ENCODE assay signal across 8 cellular contexts in the genomic region with DNA sequence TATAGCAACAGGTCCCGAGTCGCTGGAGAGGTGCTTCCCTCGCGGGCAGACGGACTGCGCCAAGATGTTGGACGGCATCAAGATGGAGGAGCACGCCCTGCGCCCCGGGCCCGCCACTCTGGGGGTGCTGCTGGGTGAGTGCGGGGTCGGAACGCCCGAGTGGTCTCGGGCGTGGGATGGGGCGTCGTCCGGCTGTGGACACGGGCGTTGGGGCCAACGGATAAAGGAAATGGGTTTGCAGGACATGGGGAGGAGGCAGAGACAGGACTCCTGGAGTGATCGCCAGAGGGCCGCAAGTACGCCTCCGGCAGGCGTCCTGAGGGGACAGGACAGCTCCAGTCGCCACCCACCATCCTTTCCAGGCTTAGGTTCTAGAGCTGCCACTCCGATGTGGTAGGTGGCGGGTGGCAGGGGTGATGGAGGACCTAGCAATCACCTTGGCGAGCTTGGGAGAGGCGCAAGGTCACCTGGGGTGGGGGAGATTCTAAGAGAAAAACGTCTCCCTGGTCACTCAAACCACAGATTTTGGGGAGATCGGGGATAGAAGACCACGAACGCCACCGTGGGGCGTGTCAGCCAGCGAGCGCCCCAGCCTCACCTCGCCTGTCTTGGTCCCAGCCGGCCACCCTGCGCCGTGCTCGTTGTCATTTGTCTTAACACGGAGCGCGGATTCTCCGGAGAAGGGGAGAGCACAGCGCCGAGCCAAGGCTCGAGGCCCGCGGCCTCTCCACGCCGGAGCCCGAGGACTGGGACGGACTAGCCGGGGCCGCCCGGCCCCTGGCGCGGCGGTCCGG. TPM values are rescaled to one million over a fixed set of nuclear protein-coding genes. Genes with fewer than 3 reads are reported as not detected.
DNase-seq lines count a peak whose midpoint lies in the region; ATAC-seq and TF ChIP-seq lines count a peak whose summit lies in the region.

No MANE protein-coding gene starts in this region.

- H3K4me1 ChIP-seq in GM23338 (ENCODE audit: insufficient read depth) (peaks cover 55% of the 10 kb centered on the region), mammary epithelial cell (ENCODE audit: insufficient read depth, low read length) (peaks cover 43% of the 10 kb centered on the region), neural progenitor cell (peaks cover 64% of the 10 kb centered on the region), OCI-LY7 (ENCODE audit: insufficient read depth, low read length, poor library complexity, severe bottlenecking) (no peaks in the 10 kb centered on the region)

- peak overlapping the region; percentile 85; the same call in 1 of the 2 replicates for H3K4me2 ChIP-seq in GM23338
- peak overlapping the region; percentile 97 for H3K4me2 ChIP-seq in mammary epithelial cell (ENCODE audit: insufficient read depth, low read depth, low read length)
- H3K4me2 ChIP-seq in neural progenitor cell, result peak overlapping the region; percentile 71
- no peak overlapping the region for H3K4me2 ChIP-seq in OCI-LY7 (ENCODE audit: low read length)

- no peaks in the 10 kb centered on the region for H3K36me3 ChIP-seq in GM23338 (ENCODE audit: insufficient read depth)
- no peaks in the 10 kb centered on the region for H3K36me3 ChIP-seq in mammary epithelial cell (ENCODE audit: insufficient read depth, low read length)
- H3K36me3 ChIP-seq in neural progenitor cell, result no peaks in the 10 kb centered on the region
- no peaks in the 10 kb centered on the region for H3K36me3 ChIP-seq in OCI-LY7 (ENCODE audit: insufficient read depth, low read length)

- H3K27ac ChIP-seq in CD4-positive, alpha-beta T cell (ENCODE audit: low read depth, low read length), result no peak overlapping the region
- H3K27ac ChIP-seq in GM23338 (ENCODE audit: low read depth), result no peak overlapping the region
- H3K27ac ChIP-seq in mammary epithelial cell (ENCODE audit: insufficient read depth, low read depth, low read length), result peak overlapping the region; percentile 67
- no peak overlapping the region for H3K27ac ChIP-seq in neural progenitor cell
- H3K27ac ChIP-seq in OCI-LY7 (ENCODE audit: low read depth, low read length, poor library complexity, severe bottlenecking), result no peak overlapping the region

- H3K4me3 Mint-ChIP-seq in CD4-positive, alpha-beta T cell, result peak overlapping the region; percentile 76
- H3K4me3 Mint-ChIP-seq in GM23338 (peak overlapping the region; percentile 69), neural progenitor cell (peak overlapping the region; percentile 93)

- H3K4me1 Mint-ChIP-seq in CD4-positive, alpha-beta T cell (ENCODE audit: low read depth), result peaks cover 28% of the 10 kb centered on the region
- H3K4me1 Mint-ChIP-seq in GM23338 (peaks cover 54% of the 10 kb centered on the region), neural progenitor cell (peaks cover 56% of the 10 kb centered on the region)

- in situ Hi-C loops in mammary epithelial cell (cut with MboI; ENCODE audit: low sequenced_read_pairs in 2 of 2), result loop anchor here (5.0 kb wide), 2 partner anchors 78 to 173 kb away; no protein-coding TSS in a partner anchor

- H4K20me1 ChIP-seq in GM23338 (replicated peaks; ENCODE audit: insufficient read depth) (peaks cover 10% of the 10 kb centered on the region; the same call in 1 of the 2 replicates), mammary epithelial cell (ENCODE audit: insufficient read depth, low read length) (no peaks in the 10 kb centered on the region), neural progenitor cell (ENCODE audit: low read depth) (peaks cover 83% of the 10 kb centered on the region), OCI-LY7 (ENCODE audit: insufficient read depth, low read length) (no peaks in the 10 kb centered on the region)

- POLR2A ChIA-PET in CD4-positive, alpha-beta T cell (lab: Charles Lee), result interaction anchor here (0.6 kb wide), 1 partner anchor 228 kb away, joined by 3 read pairs; no protein-coding TSS in a partner anchor
- POLR2A ChIA-PET in OCI-LY7 (lab: Charles Lee), result interaction anchor here (0.6 kb wide), 1 partner anchor 142 kb away, joined by 4 read pairs; no protein-coding TSS in a partner anchor

- no peaks in the 10 kb centered on the region for H3K9me2 ChIP-seq in GM23338 (ENCODE audit: insufficient read depth)
- no peaks in the 10 kb centered on the region for H3K9me2 ChIP-seq in OCI-LY7 (ENCODE audit: insufficient read depth, low read length)

- dilution Hi-C loops in mammary epithelial cell (cut with HindIII; ENCODE audit: low sequenced_read_pairs), result loop anchor here (25.0 kb wide), 1 partner anchor 173 kb away; no protein-coding TSS in a partner anchor

- no peaks in the 10 kb centered on the region for H3K9me3 ChIP-seq in CD4-positive, alpha-beta T cell (ENCODE audit: control insufficient read depth, low read length)
- H3K9me3 ChIP-seq in mammary epithelial cell (replicated peaks; ENCODE audit: insufficient read depth, low read length), result no peaks in the 10 kb centered on the region
- H3K9me3 ChIP-seq in neural progenitor cell (ENCODE audit: low read depth), result no peaks in the 10 kb centered on the region
- H3K9me3 ChIP-seq in OCI-LY7 (ENCODE audit: low read length), result no peaks in the 10 kb centered on the region

- intact Hi-C loops in CD4-positive, alpha-beta T cell (cut with DNase I, micrococcal nuclease), result loop anchor here in 1 of 2 experiments (5.0 to 10.0 kb wide), 2 partner anchors 80 to 168 kb away; no protein-coding TSS in a partner anchor
- intact Hi-C loops in mammary epithelial cell (cut with micrococcal nuclease) (loop anchor here (5.0 kb wide), 1 partner anchor 112 kb away; no protein-coding TSS in a partner anchor), OCI-LY7 (cut with micrococcal nuclease; ENCODE audit: unreplicated experiment) (loop anchor here (5.0 kb wide), 1 partner anchor 168 kb away; no protein-coding TSS in a partner anchor)

- H3K36me3 Mint-ChIP-seq in CD4-positive, alpha-beta T cell (ENCODE audit: low read depth), result no peaks in the 10 kb centered on the region
- H3K36me3 Mint-ChIP-seq in GM23338 (ENCODE audit: low read depth) (no peaks in the 10 kb centered on the region), neural progenitor cell (peaks cover 3% of the 10 kb centered on the region)

- 4% methylated on average over 15 of the region's 66 CpGs for WGBS in mammary epithelial cell (ENCODE audit: low coverage, missing lambda C conversion rate)

- H3K9me3 Mint-ChIP-seq in CD4-positive, alpha-beta T cell, result no peaks in the 10 kb centered on the region
- H3K9me3 Mint-ChIP-seq in GM23338 (peaks cover 3% of the 10 kb centered on the region; the same call in 1 of the 3 replicates), neural progenitor cell (no peaks in the 10 kb centered on the region)

- no peak for TF ChIP-seq CTCF in CD4-positive, alpha-beta T cell (IDR thresholded peaks at IDR 0.05)
- no peak for TF ChIP-seq CTCF in GM23338 (conservative IDR thresholded peaks at IDR 0.05; ENCODE audit: low read depth in 2 of 2)
- no peak for TF ChIP-seq CTCF in mammary epithelial cell (conservative IDR thresholded peaks at IDR 0.05 in 1 of 2, IDR thresholded peaks at IDR 0.05 in 1 of 2; ENCODE audit: extremely low read depth in 1 of 2, insufficient read depth in 1 of 2, low read depth in 1 of 2, low read length in 2 of 2)
- no peak for TF ChIP-seq CTCF in neural progenitor cell (IDR thresholded peaks at IDR 0.05)
- no peak for TF ChIP-seq CTCF in OCI-LY7 (conservative IDR thresholded peaks at IDR 0.05; ENCODE audit: low read length)

- H3K4me3 ChIP-seq in GM23338, result peak overlapping the region; percentile 50; the same call in 1 of the 2 replicates
- peak overlapping the region; percentile 49 to 78 (median 66) for H3K4me3 ChIP-seq in mammary epithelial cell (replicated peaks in 1 of 3; ENCODE audit: insufficient read depth in 1 of 3, low read depth in 2 of 3, low read length in 3 of 3)
- H3K4me3 ChIP-seq in neural progenitor cell, result no peak overlapping the region
- H3K4me3 ChIP-seq in OCI-LY7 (ENCODE audit: low read depth, low read length, poor library complexity, severe bottlenecking), result no peak overlapping the region

- H3K79me2 ChIP-seq in GM23338 (replicated peaks; ENCODE audit: insufficient read depth) (no peaks in the 10 kb centered on the region), mammary epithelial cell (ENCODE audit: insufficient read depth, low read length) (peaks cover 60% of the 10 kb centered on the region), neural progenitor cell (ENCODE audit: low read depth) (no peaks in the 10 kb centered on the region), OCI-LY7 (ENCODE audit: insufficient read depth, low read depth, low read length) (no peaks in the 10 kb centered on the region)

- CTCF ChIA-PET in CD4-positive, alpha-beta T cell (lab: Charles Lee), result no interaction called here
- CTCF ChIA-PET in mammary epithelial cell (lab: Charles Lee; ENCODE audit: low non-redundant PET) (interaction anchor here (0.6 kb wide), 1 partner anchor 76 kb away, joined by 7 read pairs; no protein-coding TSS in a partner anchor), OCI-LY7 (lab: Charles Lee; ENCODE audit: unreplicated experiment) (no interaction called here)

- no peak for ATAC-seq in CD4-positive, alpha-beta T cell (ENCODE audit: poor library complexity)
- ATAC-seq in GM23338 (no peak), HG02588 (IDR thresholded peaks at IDR 0.05; ENCODE audit: unreplicated experiment) (no peak)

- DNase-seq in CD4-positive, alpha-beta T cell, result no peak
- peak; percentile 52 for DNase-seq in GM23338 (ENCODE audit: low spot score)
- DNase-seq in mammary epithelial cell, result peak; percentile 60
- no peak for DNase-seq in neural progenitor cell (ENCODE audit: low spot score)
- no peak for DNase-seq in CD1c-positive myeloid dendritic cell (ENCODE audit: extremely low spot score)
- DNase-seq in OCI-LY7 (ENCODE audit: low spot score), result no peak
- DNase-seq in activated CD4-positive, CD25-positive, alpha-beta regulatory T cell (lab: John Stamatoyannopoulos, UW), result no peak

- peaks cover 21% of the 10 kb centered on the region for H3F3A ChIP-seq in GM23338 (replicated peaks; ENCODE audit: low read depth)
- H3F3A ChIP-seq in neural progenitor cell (ENCODE audit: low read depth), result peaks cover 50% of the 10 kb centered on the region

- H3K9ac ChIP-seq in mammary epithelial cell (ENCODE audit: insufficient read depth, low read length), result peak overlapping the region; percentile 24
- H3K9ac ChIP-seq in neural progenitor cell, result no peak overlapping the region

- peaks cover 71% of the 10 kb centered on the region for H3K27me3 Mint-ChIP-seq in CD4-positive, alpha-beta T cell
- peaks cover 91% of the 10 kb centered on the region for H3K27me3 Mint-ChIP-seq in GM23338 (ENCODE audit: insufficient read depth, low read depth, poor library complexity)
- H3K27me3 Mint-ChIP-seq in neural progenitor cell (ENCODE audit: insufficient read depth, low read depth), result peaks cover 68% of the 10 kb centered on the region

- BruUV-seq in mammary epithelial cell (replicated peaks; lab: Mats Ljungman, UMichigan), result no TSS peak
- BruUV-seq in OCI-LY7 (replicated peaks; lab: Mats Ljungman, UMichigan), result no TSS peak

- no peak overlapping the region for H3K27ac Mint-ChIP-seq in CD4-positive, alpha-beta T cell
- H3K27ac Mint-ChIP-seq in GM23338 (no peak overlapping the region), neural progenitor cell (peak overlapping the region; percentile 76)

- H2AFZ ChIP-seq in GM23338 (0 out of 2 replicates have a peak overlapping the region, but pooled peaks have one; percentile 38), mammary epithelial cell (ENCODE audit: low read depth, low read length) (peak overlapping the region; percentile 78), neural progenitor cell (replicated peaks) (no peak overlapping the region), OCI-LY7 (ENCODE audit: low read length) (no peak overlapping the region)

- H3K27me3 ChIP-seq in CD4-positive, alpha-beta T cell (ENCODE audit: control insufficient read depth, insufficient read depth, low read length), result peaks cover 86% of the 10 kb centered on the region
- H3K27me3 ChIP-seq in GM23338 (ENCODE audit: insufficient read depth) (peaks cover 94% of the 10 kb centered on the region), mammary epithelial cell (ENCODE audit: insufficient read depth, low read length) (no peaks in the 10 kb centered on the region), neural progenitor cell (peaks cover 99% of the 10 kb centered on the region)

RNA-seq across cellular contexts. Expression of a gene that starts 0.9 kb away (rescaled TPM):
- total RNA-seq in CD4-positive, alpha-beta T cell, result not detected
- total RNA-seq in GM23338 (2014; rRNA removed; shearing (Covaris generic)), result 0.21 TPM in 1 of 2 replicates, not detected in the other
- polyA plus RNA-seq in GM23338 (2016; fragmentation: Nextera tagmentation; extraction: Ambion mirVana) (0.05 and 0.08 TPM in 2 replicates), mammary epithelial cell (5.3 TPM)
- total RNA-seq in mammary epithelial cell (10 to 100 TPM; 11.2 to 19.2 TPM), neural progenitor cell (ENCODE audit: low replicate concordance) (0.19 and 0.50 TPM in 2 replicates), OCI-LY7 (2022) (not detected in 2 replicates)
- 9.3 TPM for polyA minus RNA-seq in mammary epithelial cell
- total RNA-seq in OCI-LY7 (2014; rRNA removed; shearing (Covaris generic)), result not detected in 2 replicates

Comparison
In these comparisons a context has a peak if more than half of its experiments do, and no peak if none do; other contexts are left out.
1. DNase-seq: peak in GM23338 (single experiment) and mammary epithelial cell (single experiment); none in CD4-positive, alpha-beta T cell (0 of 10), neural progenitor cell (single experiment), CD1c-positive myeloid dendritic cell (single experiment), OCI-LY7 (single experiment) and activated CD4-positive, CD25-positive, alpha-beta regulatory T cell (0 of 4).
2. H2AFZ ChIP-seq: peak in GM23338 (single experiment) and mammary epithelial cell (single experiment); none in neural progenitor cell (single experiment) and OCI-LY7 (single experiment).
3. H3K4me3 ChIP-seq: peak in GM23338 (single experiment) and mammary epithelial cell (3 of 3); none in neural progenitor cell (single experiment) and OCI-LY7 (single experiment).
4. Peak in every context shown above with its lines, with median percentiles within 50 percentile points of each other: H3K4me3 Mint-ChIP-seq.